8 cellular contexts compared by ENCODE assay signal in genomic region chrX:100649550-100650356, GRCh38. TPM values are rescaled to one million over a fixed set of nuclear protein-coding genes. Genes with fewer than 3 reads are reported as not detected.
DNase-seq lines count a peak whose midpoint lies in the region; TF ChIP-seq lines count a peak whose summit lies in the region.

No MANE protein-coding gene starts in this region.

- intact Hi-C loops in mammary epithelial cell (cut with micrococcal nuclease), result no loop called here

- TSS peak; percentile 40 for BruUV-seq in mammary epithelial cell (replicated peaks; lab: Mats Ljungman, UMichigan)

- no peak for TF ChIP-seq CTCF in mammary epithelial cell (conservative IDR thresholded peaks at IDR 0.05 in 1 of 2, IDR thresholded peaks at IDR 0.05 in 1 of 2; ENCODE audit: extremely low read depth in 1 of 2, insufficient read depth in 1 of 2, low read depth in 1 of 2, low read length in 2 of 2)

- H3K36me3 ChIP-seq in mammary epithelial cell (ENCODE audit: insufficient read depth, low read length), result no peaks in the 10 kb centered on the region
- H3K36me3 ChIP-seq in subcutaneous abdominal adipose tissue (ENCODE audit: control insufficient read depth in 5 of 5, insufficient read depth in 5 of 5, low read length in 5 of 5), result peaks cover 0 to 8% (median 2%) of the 10 kb centered on the region in 5 donors

- in situ Hi-C loops in mammary epithelial cell (cut with MboI; ENCODE audit: low sequenced_read_pairs in 2 of 2), result no loop called here

- peak; percentile 42 for DNase-seq in HT-29 (ENCODE audit: low spot score)
- DNase-seq in mammary epithelial cell, result peak; percentile 63
- peak; percentile 75 for DNase-seq in kidney tubule cell (ENCODE audit: low spot score)
- DNase-seq in NCI-H1105 (lab: John Stamatoyannopoulos, UW), result no peak
- no peak for DNase-seq in activated effector memory CD4-positive, alpha-beta T cell treated with Interleukin-2 at 50 U/mL for 16 hours
- no peak for DNase-seq in erythroblast (lab: John Stamatoyannopoulos, UW)
- no peak for DNase-seq in stimulated activated CD4-positive, alpha-beta T cell treated with anti-CD3 and anti-CD28 coated beads, Interleukin-15, amount 100 ng/mL, for 24 hours

- no peaks in the 10 kb centered on the region for H3K79me2 ChIP-seq in mammary epithelial cell (ENCODE audit: insufficient read depth, low read length)

- H3K4me3 ChIP-seq in mammary epithelial cell (replicated peaks in 1 of 3; ENCODE audit: insufficient read depth in 1 of 3, low read depth in 2 of 3, low read length in 3 of 3) (no peak overlapping the region), subcutaneous abdominal adipose tissue (ENCODE audit: low read depth in 1 of 5, low read length in 5 of 5) (peak overlapping the region in 3 of 5 donors; percentile 1 to 23 (median 22))

- H3K9ac ChIP-seq in mammary epithelial cell (ENCODE audit: insufficient read depth, low read length), result no peak overlapping the region
- peak overlapping the region in 3 of 5 donors; percentile 44 to 71 (median 70) for H3K9ac ChIP-seq in subcutaneous abdominal adipose tissue (ENCODE audit: low read length in 5 of 5)

- 59% methylated on average over 6 of the region's 12 CpGs for WGBS in mammary epithelial cell (ENCODE audit: low coverage, missing lambda C conversion rate)

- no peak for TF ChIP-seq POLR2A in erythroblast (IDR thresholded peaks at IDR 0.05; ENCODE audit: low read length)

- H3K27ac ChIP-seq in mammary epithelial cell (ENCODE audit: insufficient read depth, low read depth, low read length), result peak overlapping the region; percentile 9
- H3K27ac ChIP-seq in subcutaneous abdominal adipose tissue (ENCODE audit: low read depth, low read length), result peak overlapping the region; percentile 94

- no peaks in the 10 kb centered on the region for H3K27me3 ChIP-seq in mammary epithelial cell (ENCODE audit: insufficient read depth, low read length)
- peaks cover 0 to 3% (median 2%) of the 10 kb centered on the region in 5 donors for H3K27me3 ChIP-seq in subcutaneous abdominal adipose tissue (ENCODE audit: control insufficient read depth in 5 of 5, insufficient read depth in 4 of 5, low read length in 5 of 5)

- H3K9me3 ChIP-seq in mammary epithelial cell (replicated peaks; ENCODE audit: insufficient read depth, low read length) (no peaks in the 10 kb centered on the region), subcutaneous abdominal adipose tissue (ENCODE audit: control insufficient read depth in 5 of 5, low read length in 5 of 5) (no peaks in the 10 kb centered on the region)

- CTCF ChIA-PET in mammary epithelial cell (lab: Charles Lee; ENCODE audit: low non-redundant PET), result no interaction called here

- dilution Hi-C loops in mammary epithelial cell (cut with HindIII; ENCODE audit: low sequenced_read_pairs), result no loop called here

- H4K20me1 ChIP-seq in mammary epithelial cell (ENCODE audit: insufficient read depth, low read length), result no peaks in the 10 kb centered on the region

- H3K4me1 ChIP-seq in mammary epithelial cell (ENCODE audit: insufficient read depth, low read length) (peaks cover 12% of the 10 kb centered on the region), subcutaneous abdominal adipose tissue (ENCODE audit: control insufficient read depth in 5 of 5, insufficient read depth in 5 of 5, low read length in 5 of 5) (peaks cover 13 to 56% (median 50%) of the 10 kb centered on the region in 5 donors)

- peak overlapping the region; percentile 51 for H2AFZ ChIP-seq in mammary epithelial cell (ENCODE audit: low read depth, low read length)

- H3K4me2 ChIP-seq in mammary epithelial cell (ENCODE audit: insufficient read depth, low read depth, low read length), result no peak overlapping the region

RNA-seq across cellular contexts. Expression of gene SRPX2, which starts 5.8 kb away (rescaled TPM):
- 0.28 and 0.78 TPM in 2 replicates for total RNA-seq in HT-29 (2014; rRNA removed; shearing (Covaris generic))
- total RNA-seq in mammary epithelial cell, result 1 to 10 TPM; 1.8 to 4.0 TPM
- polyA plus RNA-seq in mammary epithelial cell, result 6.3 TPM
- 6.2 TPM for polyA minus RNA-seq in mammary epithelial cell

RNA-seq across cellular contexts. Expression of gene TSPAN6, which starts 13.1 kb away (rescaled TPM):
- total RNA-seq in HT-29 (2014; rRNA removed; shearing (Covaris generic)), result 9.2 and 9.5 TPM in 2 replicates
- total RNA-seq in mammary epithelial cell, result 10 to 100 TPM; 15.6 to 27.3 TPM
- polyA plus RNA-seq in mammary epithelial cell, result 15.9 TPM
- polyA minus RNA-seq in mammary epithelial cell, result 14.9 TPM

Comparison
In these comparisons a context has a peak if more than half of its experiments do, and no peak if none do; other contexts are left out.
1. DNase-seq: peak in HT-29 (single experiment), mammary epithelial cell (single experiment) and kidney tubule cell (single experiment); none in NCI-H1105 (single experiment), activated effector memory CD4-positive, alpha-beta T cell treated with Interleukin-2 at 50 U/mL for 16 hours (single experiment), erythroblast (0 of 2) and stimulated activated CD4-positive, alpha-beta T cell treated with anti-CD3 and anti-CD28 coated beads, Interleukin-15, amount 100 ng/mL, for 24 hours (single experiment).
2. H3K4me3 ChIP-seq: peak in subcutaneous abdominal adipose tissue (3 of 5); none in mammary epithelial cell (0 of 3).